Comparison of ENCODE assay signal across 14 cellular contexts in the genomic region with DNA sequence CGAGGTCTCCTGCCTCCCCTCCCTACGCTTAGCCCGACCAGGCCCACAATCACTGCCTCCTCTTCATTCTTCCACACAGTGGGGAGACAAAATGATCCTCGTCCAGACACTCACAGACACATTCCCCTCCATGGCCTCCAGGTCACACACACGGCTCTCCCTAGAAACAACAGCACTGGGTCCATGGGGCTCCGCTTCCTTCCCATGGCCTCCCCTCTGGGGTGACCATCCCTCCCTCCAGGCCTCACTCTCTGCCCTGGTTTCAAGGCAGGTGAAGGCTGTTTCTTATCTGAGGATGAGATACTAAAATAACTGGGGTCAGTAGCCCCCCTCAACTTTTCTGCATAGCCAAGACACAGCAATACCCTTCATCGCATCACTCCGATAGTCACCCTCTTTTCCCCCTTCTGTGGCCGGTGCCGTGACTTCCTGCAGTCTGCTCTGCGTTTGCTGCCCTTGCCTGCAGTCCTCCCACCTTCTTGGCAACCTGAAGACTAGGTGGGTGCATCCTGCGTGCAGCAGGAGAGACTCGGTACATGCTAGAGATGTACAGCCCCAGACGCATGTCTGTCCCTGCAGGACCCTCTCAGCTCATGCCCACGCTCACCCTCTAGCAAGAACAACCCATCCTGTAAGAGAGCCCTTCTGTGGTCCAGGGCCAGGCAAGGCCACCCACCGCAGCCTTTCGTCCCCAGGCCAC. TPM values are rescaled to one million over a fixed set of nuclear protein-coding genes. Genes with fewer than 3 reads are reported as not detected.
DNase-seq lines count a peak whose midpoint lies in the region; ATAC-seq and TF ChIP-seq lines count a peak whose summit lies in the region.
"Had no signal": no experiment of that assay in that cellular context is flagged by ENCODE, and none has a peak within 500 bp of the region (broad histone marks: within the 10 kb centered on the region; RNA-seq: fewer than 3 reads in every experiment).

No MANE protein-coding gene starts in this region.

- H3K36me3 Mint-ChIP-seq in activated CD8-positive, alpha-beta T cell treated with anti-CD3 and anti-CD28 coated beads for 36 hours (ENCODE audit: low read depth) = peaks cover 50% of the 10 kb centered on the region
- H3K36me3 Mint-ChIP-seq in central memory CD8-positive, alpha-beta T cell (ENCODE audit: insufficient read depth) = peaks cover 31% of the 10 kb centered on the region
- H3K36me3 Mint-ChIP-seq in immature natural killer cell = no peaks in the 10 kb centered on the region

- 74% methylated on average over 17 of the region's 17 CpGs for WGBS in right cardiac atrium
- WGBS in prostate gland = 85% methylated on average over 17 of the region's 17 CpGs

- H3K27me3 ChIP-seq in right cardiac atrium (ENCODE audit: control insufficient read depth, insufficient read depth) = no peaks in the 10 kb centered on the region
- H3K27me3 ChIP-seq in prostate gland (replicated peaks; ENCODE audit: insufficient read depth) = no peaks in the 10 kb centered on the region
- H3K27me3 ChIP-seq: spleen, upper lobe of right lung had no signal

- CTCF ChIA-PET in activated CD8-positive, alpha-beta T cell treated with anti-CD3 and anti-CD28 coated beads for 36 hours (lab: Charles Lee) = interaction anchor here (0.7 to 2.0 kb wide), 7 partner anchors 15 to 112 kb away, joined by 3 to 6 read pairs (median 4); a partner anchor contains a TSS

- intact Hi-C loops in Right ventricle myocardium inferior (cut with DNase I) = no loop called here
- intact Hi-C loops in right cardiac atrium (cut with DNase I) = no loop called here
- intact Hi-C loops in activated CD8-positive, alpha-beta T cell treated with anti-CD3 and anti-CD28 coated beads for 36 hours (cut with micrococcal nuclease) = loop anchor here (5.0 kb wide), 2 partner anchors 35 to 85 kb away; no protein-coding TSS in a partner anchor
- intact Hi-C loops in prostate gland (cut with DNase I) = no loop called here

- H3K9me3 Mint-ChIP-seq in activated CD8-positive, alpha-beta T cell treated with anti-CD3 and anti-CD28 coated beads for 36 hours = no peaks in the 10 kb centered on the region
- no peaks in the 10 kb centered on the region for H3K9me3 Mint-ChIP-seq in central memory CD8-positive, alpha-beta T cell
- H3K9me3 Mint-ChIP-seq in immature natural killer cell = peaks cover 0 to 3% (median 0%) of the 10 kb centered on the region in 6 donors

- no peak for TF ChIP-seq CTCF in activated CD8-positive, alpha-beta T cell treated with anti-CD3 and anti-CD28 coated beads for 36 hours (IDR thresholded peaks at IDR 0.05)
- no peak for TF ChIP-seq CTCF in prostate gland (IDR thresholded peaks at IDR 0.05)

- peak overlapping the region; percentile 79 for H3K4me3 Mint-ChIP-seq in activated CD8-positive, alpha-beta T cell treated with anti-CD3 and anti-CD28 coated beads for 36 hours
- peak overlapping the region; percentile 68 for H3K4me3 Mint-ChIP-seq in central memory CD8-positive, alpha-beta T cell
- H3K4me3 Mint-ChIP-seq in immature natural killer cell = no peak overlapping the region

- no peaks in the 10 kb centered on the region for H3K36me3 ChIP-seq in prostate gland
- H3K36me3 ChIP-seq: spleen, upper lobe of right lung had no signal

- peaks cover 76% of the 10 kb centered on the region for H3K4me1 Mint-ChIP-seq in activated CD8-positive, alpha-beta T cell treated with anti-CD3 and anti-CD28 coated beads for 36 hours (ENCODE audit: low read depth)
- H3K4me1 Mint-ChIP-seq in central memory CD8-positive, alpha-beta T cell = peaks cover 61% of the 10 kb centered on the region
- H3K4me1 Mint-ChIP-seq in immature natural killer cell = peaks cover 25 to 28% of the 10 kb centered on the region in 2 donors

- H3K9me3 ChIP-seq in right cardiac atrium (ENCODE audit: control insufficient read depth, low read length) (no peaks in the 10 kb centered on the region), prostate gland (no peaks in the 10 kb centered on the region)
- H3K9me3 ChIP-seq: spleen, upper lobe of right lung had no signal

- H3K4me3 ChIP-seq in right cardiac atrium (ENCODE audit: low read length) = no peak overlapping the region
- no peak overlapping the region for H3K4me3 ChIP-seq in prostate gland
- H3K4me3 ChIP-seq: spleen, upper lobe of right lung had no signal

- ATAC-seq in Right ventricle myocardium inferior (peak; percentile 6), right cardiac atrium (no peak)
- ATAC-seq in activated CD8-positive, alpha-beta T cell treated with anti-CD3 and anti-CD28 coated beads for 36 hours = peak; percentile 28
- peak; percentile 38 for ATAC-seq in central memory CD8-positive, alpha-beta T cell (replicated peaks; ENCODE audit: extremely low read depth, poor library complexity, severe bottlenecking)

- H3K27me3 Mint-ChIP-seq in activated CD8-positive, alpha-beta T cell treated with anti-CD3 and anti-CD28 coated beads for 36 hours = no peaks in the 10 kb centered on the region
- H3K27me3 Mint-ChIP-seq in central memory CD8-positive, alpha-beta T cell = no peaks in the 10 kb centered on the region
- peaks cover 0 to 12% (median 5%) of the 10 kb centered on the region in 3 donors for H3K27me3 Mint-ChIP-seq in immature natural killer cell (ENCODE audit: low read depth in 3 of 3)

- H3K27ac ChIP-seq in right cardiac atrium (ENCODE audit: low read length) (no peak overlapping the region), prostate gland (no peak overlapping the region)

- peak overlapping the region; percentile 96 for H3K27ac Mint-ChIP-seq in activated CD8-positive, alpha-beta T cell treated with anti-CD3 and anti-CD28 coated beads for 36 hours
- H3K27ac Mint-ChIP-seq in central memory CD8-positive, alpha-beta T cell (ENCODE audit: low read depth) = peak overlapping the region; percentile 86
- peak overlapping the region in 2 of 6 donors; percentile 41 to 42 for H3K27ac Mint-ChIP-seq in immature natural killer cell

- no peak for TF ChIP-seq POLR2A in prostate gland (IDR thresholded peaks at IDR 0.05)

- POLR2A ChIA-PET in activated CD8-positive, alpha-beta T cell treated with anti-CD3 and anti-CD28 coated beads for 36 hours (lab: Charles Lee) = interaction anchor here (0.8 to 3.7 kb wide), 19 partner anchors 9 to 88 kb away, joined by 3 to 27 read pairs (median 4); a partner anchor contains a TSS

- peaks cover 4% of the 10 kb centered on the region for H3K4me1 ChIP-seq in right cardiac atrium (ENCODE audit: control insufficient read depth, insufficient read depth, low read length)
- H3K4me1 ChIP-seq in prostate gland (replicated peaks) = no peaks in the 10 kb centered on the region

- DNase-seq in Right ventricle myocardium inferior (ENCODE audit: missing footprints) (no peak), right cardiac atrium (no peak), prostate gland (ENCODE audit: low spot score) (no peak), OCI-M2 (lab: John Stamatoyannopoulos, UW; ENCODE audit: unreplicated experiment) (no peak), immature natural killer cell (no peak)
- DNase-seq in activated CD8-positive, alpha-beta T cell treated with anti-CD3 and anti-CD28 coated beads for 36 hours = peak; percentile 74
- DNase-seq in central memory CD8-positive, alpha-beta T cell (ENCODE audit: low spot score in 2 of 2) = no peak
- DNase-seq in stimulated activated naive CD4-positive, alpha-beta T cell treated with Interleukin-2 at 50 U/mL for 16 hours (lab: John Stamatoyannopoulos, UW) = peak; percentile 32
- DNase-seq: DMS153, mammary epithelial cell, NCI-H1417 treated with DMSO at 0.1 percent for 48 hours, spleen, upper lobe of right lung had no signal

RNA-seq across cellular contexts. Expression of a gene that starts 55.8 kb away (rescaled TPM):
- total RNA-seq in Right ventricle myocardium inferior (0.22 TPM), right cardiac atrium (1 to 10 TPM in 2 of 4 donors, under 1 TPM in 2; 0.71 to 1.7 (median 0.87) TPM), prostate gland (1 to 10 TPM in 1 of 2 donors, under 1 TPM in 1; 0.51 to 1.2 TPM)
- polyA plus RNA-seq in right cardiac atrium (0.11 TPM), immature natural killer cell (10 to 100 TPM; 17.3 to 47.3 (median 19.1) TPM)
- total RNA-seq in activated CD8-positive, alpha-beta T cell treated with anti-CD3 and anti-CD28 coated beads for 36 hours = 100 to 1,000 TPM; 196 to 201 TPM
- total RNA-seq: mammary epithelial cell, NCI-H460 had no signal
- polyA plus RNA-seq: mammary epithelial cell had no signal

Comparison
In these comparisons a context has a peak if more than half of its experiments do, and no peak if none do; other contexts are left out.
1. ATAC-seq: peak in Right ventricle myocardium inferior (single experiment), activated CD8-positive, alpha-beta T cell treated with anti-CD3 and anti-CD28 coated beads for 36 hours (single experiment) and central memory CD8-positive, alpha-beta T cell (single experiment); none in right cardiac atrium (0 of 2).
2. DNase-seq: peak in activated CD8-positive, alpha-beta T cell treated with anti-CD3 and anti-CD28 coated beads for 36 hours (single experiment) and stimulated activated naive CD4-positive, alpha-beta T cell treated with Interleukin-2 at 50 U/mL for 16 hours (single experiment); none in Right ventricle myocardium inferior (single experiment), right cardiac atrium (0 of 3), central memory CD8-positive, alpha-beta T cell (0 of 2), prostate gland (single experiment), OCI-M2 (single experiment) and immature natural killer cell (0 of 3).
3. H3K4me3 Mint-ChIP-seq: peak in activated CD8-positive, alpha-beta T cell treated with anti-CD3 and anti-CD28 coated beads for 36 hours (single experiment) and central memory CD8-positive, alpha-beta T cell (single experiment); none in immature natural killer cell (0 of 5).
4. RNA of a gene that starts 55.8 kb away (total RNA-seq): 196 to 201 TPM in activated CD8-positive, alpha-beta T cell treated with anti-CD3 and anti-CD28 coated beads for 36 hours; 0.51 to 1.2 TPM in prostate gland, 0.71 to 1.7 TPM in right cardiac atrium and 0.22 TPM in Right ventricle myocardium inferior (single experiment); every median in the first group is over 10 times any median in the second.